ENCODE assay signal across 1 cellular context in the genomic region with DNA sequence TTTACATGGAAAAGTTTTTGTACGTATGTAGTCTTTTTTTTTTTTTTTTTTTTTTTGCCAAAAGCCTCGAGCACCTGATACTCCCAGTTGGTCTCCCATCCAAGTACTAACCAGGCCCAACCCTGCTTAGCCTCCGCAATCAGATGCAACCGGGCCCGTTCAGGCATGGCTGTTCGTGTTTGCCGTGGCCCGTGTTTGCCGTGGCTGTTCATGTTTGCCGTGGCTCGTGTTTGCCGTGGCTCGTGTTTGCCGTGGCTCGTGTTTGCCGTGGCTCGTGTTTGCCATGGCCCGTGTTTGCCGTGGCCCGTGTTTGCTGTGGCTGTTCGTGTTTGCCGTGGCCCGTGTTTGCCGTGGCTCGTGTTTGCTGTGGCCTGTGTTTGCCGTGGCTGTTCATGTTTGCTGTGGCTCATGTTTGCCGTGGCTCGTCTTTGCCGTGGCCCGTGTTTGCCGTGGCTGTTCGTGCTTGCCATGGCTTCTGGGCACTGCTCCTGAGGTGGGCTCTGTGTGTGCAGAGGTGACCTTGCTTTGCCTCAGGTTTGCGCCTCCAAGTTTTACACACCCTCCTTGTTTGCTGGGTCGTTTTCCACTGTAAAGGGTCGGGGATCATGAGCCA.
TF ChIP-seq lines count a peak whose summit lies in the region.

No MANE protein-coding gene starts in this region.

TF ChIP-seq in WTC11, 78 proteins besides CTCF, POLR2A, EP300 and RAD21 (continued from another document):
- TF ChIP-seq, protein P1, sequence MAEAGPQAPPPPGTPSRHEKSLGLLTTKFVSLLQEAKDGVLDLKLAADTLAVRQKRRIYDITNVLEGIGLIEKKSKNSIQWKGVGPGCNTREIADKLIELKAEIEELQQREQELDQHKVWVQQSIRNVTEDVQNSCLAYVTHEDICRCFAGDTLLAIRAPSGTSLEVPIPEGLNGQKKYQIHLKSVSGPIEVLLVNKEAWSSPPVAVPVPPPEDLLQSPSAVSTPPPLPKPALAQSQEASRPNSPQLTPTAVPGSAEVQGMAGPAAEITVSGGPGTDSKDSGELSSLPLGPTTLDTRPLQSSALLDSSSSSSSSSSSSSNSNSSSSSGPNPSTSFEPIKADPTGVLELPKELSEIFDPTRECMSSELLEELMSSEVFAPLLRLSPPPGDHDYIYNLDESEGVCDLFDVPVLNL (CRISPR knock-in tag; IDR thresholded peaks at IDR 0.05; ENCODE audit: borderline replicate concordance, low read depth): no peak
- no peak for TF ChIP-seq ZNF317 (CRISPR knock-in tag; IDR thresholded peaks at IDR 0.05; ENCODE audit: borderline replicate concordance, low read depth)
- TF ChIP-seq, protein P2, sequence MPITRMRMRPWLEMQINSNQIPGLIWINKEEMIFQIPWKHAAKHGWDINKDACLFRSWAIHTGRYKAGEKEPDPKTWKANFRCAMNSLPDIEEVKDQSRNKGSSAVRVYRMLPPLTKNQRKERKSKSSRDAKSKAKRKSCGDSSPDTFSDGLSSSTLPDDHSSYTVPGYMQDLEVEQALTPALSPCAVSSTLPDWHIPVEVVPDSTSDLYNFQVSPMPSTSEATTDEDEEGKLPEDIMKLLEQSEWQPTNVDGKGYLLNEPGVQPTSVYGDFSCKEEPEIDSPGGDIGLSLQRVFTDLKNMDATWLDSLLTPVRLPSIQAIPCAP (CRISPR knock-in tag; IDR thresholded peaks at IDR 0.05): no peak
